Comparison of ENCODE assay signal across 30 cellular contexts in the genomic region with DNA sequence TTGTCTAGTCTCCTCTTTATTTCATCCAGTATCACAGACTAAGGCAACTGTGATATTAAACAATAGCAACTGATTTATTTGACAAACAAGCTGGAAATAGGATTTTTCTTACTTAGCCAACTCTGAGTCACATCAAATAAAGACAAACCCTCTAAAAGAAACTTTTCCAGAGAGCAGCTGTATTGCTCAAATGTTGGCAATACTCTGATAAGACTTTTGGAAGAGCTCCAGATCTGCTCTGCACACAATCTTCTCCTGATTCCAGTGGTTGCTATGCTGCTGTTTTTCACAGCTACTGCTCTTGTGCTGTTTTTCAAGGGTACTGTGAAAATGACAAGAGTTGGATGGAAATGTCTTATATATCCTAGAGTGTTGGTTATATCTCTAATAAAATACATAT.
A peak's percentile ranks its signal among the peaks of the same experiment; 100 is the strongest.
DNase-seq lines count a peak whose midpoint lies in the region; ATAC-seq, FAIRE-seq and TF ChIP-seq lines count a peak whose summit lies in the region.
"Had no signal": no experiment of that assay in that cellular context is flagged by ENCODE, and none has a peak within 500 bp of the region (broad histone marks: within the 10 kb centered on the region; RNA-seq: fewer than 3 reads in every experiment).

No MANE protein-coding gene starts in this region.

- FAIRE-seq in astrocyte (lab: Jason Lieb, UNC) (no peak), pancreas (lab: Jason Lieb, UNC) (no peak)
- FAIRE-seq: GM19239, RCC 7860 had no signal

- H3K79me2 ChIP-seq in astrocyte (ENCODE audit: insufficient read depth, low read length), result no peaks in the 10 kb centered on the region

- H3K4me1 ChIP-seq in astrocyte (ENCODE audit: insufficient read depth, low read length) (no peaks in the 10 kb centered on the region), pancreas (no peaks in the 10 kb centered on the region), endodermal cell (ENCODE audit: control insufficient read depth, insufficient read depth, low read length) (no peaks in the 10 kb centered on the region), Peyer's patch (no peaks in the 10 kb centered on the region)
- H3K4me1 ChIP-seq: BE2C, colonic mucosa, prostate gland, sigmoid colon, thyroid gland had no signal

- DNase-seq in OCI-M1 (lab: John Stamatoyannopoulos, UW), result peak; percentile 89
- DNase-seq in astrocyte (ENCODE audit: low read depth), result peak; percentile 14
- peak; percentile 47 for DNase-seq in fibroblast of villous mesenchyme (ENCODE audit: low read depth)
- DNase-seq in pancreas, result peak in 1 of 6 donors; percentile 4
- no peak for DNase-seq in epidermal melanocyte (ENCODE audit: insufficient read length, low spot score)
- DNase-seq in endodermal cell, result no peak
- DNase-seq in Peyer's patch, result no peak
- DNase-seq: activated CD4-positive, alpha-beta T cell treated with anti-CD3 and anti-CD28 coated beads, Interleukin-2, amount 50 U/mL, for 4 hours; activated CD4-positive, CD25-positive, alpha-beta regulatory T cell; activated CD8-positive, alpha-beta memory T cell treated with anti-CD3 and anti-CD28 coated beads, Interleukin-2, amount 10 ng/mL, durations not matched to agents 7 days and 5 days; activated T-cell treated with anti-CD3 and anti-CD28 coated beads, Interleukin-2, amount 50 U/mL, for 4 hours; BE2C; CD8-positive, alpha-beta T cell; colonic mucosa; effector CD4-positive, alpha-beta T cell; foreskin fibroblast; H7; islet precursor cell; NCI-H1436; NCI-H2081 treated with DMSO at 0.1 percent for 48 hours; sigmoid colon; stimulated activated CD4-positive, alpha-beta T cell treated with anti-CD3 and anti-CD28 coated beads, Interleukin-4, amount 100 ng/mL, for 24 hours; SW 1271; thyroid gland had no signal

- H3K9me3 ChIP-seq in astrocyte (ENCODE audit: insufficient read depth, low read depth, low read length), result no peaks in the 10 kb centered on the region
- H3K9me3 ChIP-seq in pancreas, result peaks cover 0 to 2% (median 0%) of the 10 kb centered on the region in 4 donors
- H3K9me3 ChIP-seq in endodermal cell (ENCODE audit: control insufficient read depth, low read length), result peaks cover 10% of the 10 kb centered on the region
- no peaks in the 10 kb centered on the region for H3K9me3 ChIP-seq in Peyer's patch
- H3K9me3 ChIP-seq: BE2C, colonic mucosa, prostate gland, thyroid gland had no signal

- intact Hi-C loops in pancreas (cut with DNase I), result no loop called here

- no peak overlapping the region for H3K4me2 ChIP-seq in astrocyte (ENCODE audit: low read length)

- H3K9ac ChIP-seq in astrocyte (ENCODE audit: low read length) (no peak overlapping the region), endodermal cell (ENCODE audit: extremely low read depth, low read length, poor library complexity, severe bottlenecking) (no peak overlapping the region)

- H3K36me3 Mint-ChIP-seq in astrocyte (ENCODE audit: low read depth, unreplicated experiment), result no peaks in the 10 kb centered on the region
- no peaks in the 10 kb centered on the region for H3K36me3 Mint-ChIP-seq in endodermal cell (ENCODE audit: low read depth)
- H3K36me3 Mint-ChIP-seq: activated CD8-positive, alpha-beta memory T cell treated with anti-CD3 and anti-CD28 coated beads, Interleukin-2, amount 10 ng/mL, durations not matched to agents 7 days and 5 days; CD8-positive, alpha-beta T cell had no signal

- no peak overlapping the region for H3K27ac ChIP-seq in astrocyte (ENCODE audit: low read depth, low read length)
- no peak overlapping the region for H3K27ac ChIP-seq in pancreas
- no peak overlapping the region for H3K27ac ChIP-seq in endodermal cell (ENCODE audit: low read depth, low read length)
- no peak overlapping the region for H3K27ac ChIP-seq in Peyer's patch
- H3K27ac ChIP-seq: cardiac muscle cell, colonic mucosa, epithelial cell of prostate, HL-60, prostate gland, sigmoid colon, thyroid gland had no signal

- H3K27ac Mint-ChIP-seq in astrocyte (ENCODE audit: unreplicated experiment) (no peak overlapping the region), endodermal cell (no peak overlapping the region)
- H3K27ac Mint-ChIP-seq: activated CD8-positive, alpha-beta memory T cell treated with anti-CD3 and anti-CD28 coated beads, Interleukin-2, amount 10 ng/mL, durations not matched to agents 7 days and 5 days; CD8-positive, alpha-beta T cell had no signal

- peak; percentile 50 to 80 (median 75) for ATAC-seq in pancreas
- ATAC-seq: activated CD8-positive, alpha-beta memory T cell treated with anti-CD3 and anti-CD28 coated beads, Interleukin-2, amount 10 ng/mL, durations not matched to agents 7 days and 5 days; activated T-cell treated with anti-CD3 and anti-CD28 coated beads, Interleukin-2, amount 50 U/mL, for 4 hours; CD8-positive, alpha-beta T cell had no signal

- H3K4me3 ChIP-seq in astrocyte (ENCODE audit: insufficient read depth, low read depth, low read length) (no peak overlapping the region), fibroblast of villous mesenchyme (ENCODE audit: low read depth, low read length) (no peak overlapping the region), pancreas (no peak overlapping the region), endodermal cell (ENCODE audit: low read length) (no peak overlapping the region), Peyer's patch (no peak overlapping the region)
- H3K4me3 ChIP-seq: cardiac muscle cell, colonic mucosa, prostate gland, sigmoid colon, thyroid gland had no signal

- TF ChIP-seq POLR2A in Peyer's patch (IDR thresholded peaks at IDR 0.05), result no peak

- H3K4me1 Mint-ChIP-seq in astrocyte (ENCODE audit: low read depth, unreplicated experiment) (no peaks in the 10 kb centered on the region), endodermal cell (no peaks in the 10 kb centered on the region)
- H3K4me1 Mint-ChIP-seq: activated CD8-positive, alpha-beta memory T cell treated with anti-CD3 and anti-CD28 coated beads, Interleukin-2, amount 10 ng/mL, durations not matched to agents 7 days and 5 days had no signal

- H3K9me3 Mint-ChIP-seq in astrocyte (ENCODE audit: unreplicated experiment) (no peaks in the 10 kb centered on the region), endodermal cell (no peaks in the 10 kb centered on the region)

- H3K27me3 ChIP-seq in astrocyte (ENCODE audit: insufficient read depth, low read length) (no peaks in the 10 kb centered on the region), pancreas (no peaks in the 10 kb centered on the region), endodermal cell (ENCODE audit: control insufficient read depth, insufficient read depth, low read length, poor library complexity, severe bottlenecking) (no peaks in the 10 kb centered on the region), Peyer's patch (no peaks in the 10 kb centered on the region)
- H3K27me3 ChIP-seq: BE2C, cardiac muscle cell, colonic mucosa, sigmoid colon, thyroid gland had no signal

- no peaks in the 10 kb centered on the region for H4K20me1 ChIP-seq in astrocyte (ENCODE audit: insufficient read depth, low read length)

- no peak overlapping the region for H3K4me3 Mint-ChIP-seq in astrocyte (ENCODE audit: unreplicated experiment)
- no peak overlapping the region for H3K4me3 Mint-ChIP-seq in endodermal cell
- H3K4me3 Mint-ChIP-seq: activated CD8-positive, alpha-beta memory T cell treated with anti-CD3 and anti-CD28 coated beads, Interleukin-2, amount 10 ng/mL, durations not matched to agents 7 days and 5 days; activated T-cell treated with anti-CD3 and anti-CD28 coated beads, Interleukin-2, amount 50 U/mL, for 4 hours; CD8-positive, alpha-beta T cell had no signal

- no peak overlapping the region for H2AFZ ChIP-seq in astrocyte (ENCODE audit: low read depth, low read length)

- H3K27me3 Mint-ChIP-seq in astrocyte (ENCODE audit: low read depth, unreplicated experiment) (no peaks in the 10 kb centered on the region), endodermal cell (ENCODE audit: insufficient read depth) (no peaks in the 10 kb centered on the region)
- H3K27me3 Mint-ChIP-seq: activated CD8-positive, alpha-beta memory T cell treated with anti-CD3 and anti-CD28 coated beads, Interleukin-2, amount 10 ng/mL, durations not matched to agents 7 days and 5 days had no signal

- H3K36me3 ChIP-seq in astrocyte (ENCODE audit: insufficient read depth, low read length) (no peaks in the 10 kb centered on the region), pancreas (no peaks in the 10 kb centered on the region), endodermal cell (ENCODE audit: control insufficient read depth, insufficient read depth, low read length) (no peaks in the 10 kb centered on the region), Peyer's patch (no peaks in the 10 kb centered on the region)
- H3K36me3 ChIP-seq: BE2C, cardiac muscle cell, colonic mucosa, prostate gland, sigmoid colon, thyroid gland had no signal

- no peak for TF ChIP-seq CTCF in astrocyte (IDR thresholded peaks at IDR 0.05; ENCODE audit: insufficient read depth, low read depth, low read length)
- no peak for TF ChIP-seq CTCF in fibroblast of villous mesenchyme (IDR thresholded peaks at IDR 0.05; ENCODE audit: insufficient read depth, low read depth, low read length)
- TF ChIP-seq CTCF in pancreas (IDR thresholded peaks at IDR 0.05), result no peak
- TF ChIP-seq CTCF in endodermal cell (conservative IDR thresholded peaks at IDR 0.05), result no peak
- no peak for TF ChIP-seq CTCF in Peyer's patch (IDR thresholded peaks at IDR 0.05)

Comparison
In these comparisons a context has a peak if more than half of its experiments do, and no peak if none do; other contexts are left out.
1. DNase-seq: peak in OCI-M1 (single experiment), astrocyte (single experiment) and fibroblast of villous mesenchyme (single experiment); none in epidermal melanocyte (single experiment), endodermal cell (single experiment) and Peyer's patch (0 of 3).